In the genomic region with DNA sequence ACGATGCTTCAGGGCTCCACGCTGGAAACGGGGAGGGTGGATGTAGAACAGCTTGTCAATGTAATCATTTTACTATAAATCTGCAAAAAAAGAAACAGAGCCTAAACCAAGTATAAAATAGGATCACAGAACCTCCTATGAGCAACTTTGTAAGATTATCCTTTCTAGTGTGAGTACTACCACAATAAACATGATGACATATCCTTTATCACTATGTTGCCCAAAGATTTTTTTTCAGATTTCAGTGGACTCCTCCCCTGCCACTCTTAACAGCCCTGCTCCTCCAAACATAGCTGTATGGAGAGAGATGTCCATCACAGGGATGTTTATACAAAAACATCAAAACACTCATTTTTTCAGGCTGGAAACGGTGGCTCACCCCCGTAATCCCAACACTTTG, we compare ENCODE assay signal across 20 cellular contexts.
"Had no signal": no experiment of that assay in that cellular context is flagged by ENCODE, and none has a peak within 500 bp of the region (broad histone marks: within the 10 kb centered on the region; RNA-seq: fewer than 3 reads in every experiment).

No MANE protein-coding gene starts in this region.

- H3K4me3 ChIP-seq: left ventricle myocardium inferior, lung, ovary, prostate gland, right lobe of liver, skin epidermis, spleen, tibial nerve, uterus had no signal

- H3K36me3 ChIP-seq: left ventricle myocardium inferior, ovary, prostate gland, right lobe of liver, spleen, tibial nerve, uterus had no signal

- H3K9me3 ChIP-seq: left ventricle myocardium inferior, ovary, prostate gland, right lobe of liver, spleen, tibial nerve, uterus had no signal

- H3K27ac ChIP-seq: left ventricle myocardium inferior, ovary, prostate gland, right lobe of liver, skin epidermis, spleen, tibial nerve, uterus had no signal

- ATAC-seq: natural killer cell; right lobe of liver; stimulated activated effector memory CD8-positive, alpha-beta T cell treated with anti-CD3 and anti-CD28 coated beads, Interleukin-12 subunit alpha, Interleukin-12 subunit beta, amount 100 ng/mL, for 72 hours had no signal

- DNase-seq: hippocampal formation; left ventricle myocardium inferior; mesendoderm; naive B cell; natural killer cell; nephron progenitor cell; ovary; right lobe of liver; spleen; stimulated activated CD4-positive, alpha-beta T cell treated with anti-CD3 and anti-CD28 coated beads, Interleukin-4, amount 100 ng/mL, for 24 hours; stimulated activated naive CD4-positive, alpha-beta T cell; uterus had no signal

- H3K27me3 ChIP-seq: ovary, right lobe of liver had no signal

- H3K27ac Mint-ChIP-seq: mesothelial cell of epicardium; natural killer cell; nephron progenitor cell; stimulated activated effector memory CD8-positive, alpha-beta T cell treated with anti-CD3 and anti-CD28 coated beads, Interleukin-12 subunit alpha, Interleukin-12 subunit beta, amount 100 ng/mL, for 72 hours; stimulated activated naive CD8-positive, alpha-beta T cell treated with anti-CD3 and anti-CD28 coated beads, Interleukin-15, Interleukin-2, amounts not matched to agents 100 ng/mL and 50 ng/mL, for 24 hours; type B pancreatic cell had no signal

- H3K36me3 Mint-ChIP-seq: natural killer cell had no signal

- H3K4me1 ChIP-seq: left ventricle myocardium inferior, prostate gland, right lobe of liver, spleen, tibial nerve, uterus had no signal

- H3K4me3 Mint-ChIP-seq: mesothelial cell of epicardium; naive B cell; natural killer cell; nephron progenitor cell; stimulated activated effector memory CD8-positive, alpha-beta T cell treated with anti-CD3 and anti-CD28 coated beads, Interleukin-12 subunit alpha, Interleukin-12 subunit beta, amount 100 ng/mL, for 72 hours; stimulated activated naive CD8-positive, alpha-beta T cell treated with anti-CD3 and anti-CD28 coated beads, Interleukin-15, Interleukin-2, amounts not matched to agents 100 ng/mL and 50 ng/mL, for 24 hours; type B pancreatic cell had no signal
